ENCODE assay signal across 1 cellular context in the genomic region with DNA sequence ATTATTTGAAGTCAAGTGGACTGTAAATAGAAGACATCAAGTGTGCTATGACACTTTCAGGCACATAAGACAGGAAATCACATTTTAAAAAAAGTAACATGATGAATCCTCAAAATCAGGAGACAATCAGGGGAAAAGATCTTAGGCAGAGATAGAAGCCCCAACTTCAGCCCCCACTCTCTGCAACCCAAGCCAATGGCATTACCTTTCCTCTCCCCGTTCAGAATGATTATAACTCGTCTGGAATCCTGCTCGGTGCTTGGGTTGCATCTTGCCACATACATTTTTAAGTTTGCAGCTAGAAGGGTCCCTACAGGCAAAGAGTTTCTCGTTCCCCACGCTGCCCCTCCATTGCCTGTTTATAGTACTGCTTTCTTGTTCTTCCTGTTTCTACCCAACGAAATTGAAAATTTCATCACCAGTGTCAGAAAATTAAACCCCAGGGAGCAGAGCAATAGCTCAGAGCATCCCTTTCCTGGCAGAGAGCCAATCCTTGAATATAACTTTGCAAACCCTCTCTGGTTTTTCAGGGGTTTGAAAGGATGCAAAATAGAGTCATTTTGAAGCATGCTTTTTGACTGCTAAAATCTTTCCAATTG.
TF ChIP-seq lines count a peak whose summit lies in the region.

No MANE protein-coding gene starts in this region.

TF ChIP-seq in HEK293, 187 proteins besides CTCF, POLR2A, EP300 and RAD21 (continued from another document):
- TF ChIP-seq, protein P1, sequence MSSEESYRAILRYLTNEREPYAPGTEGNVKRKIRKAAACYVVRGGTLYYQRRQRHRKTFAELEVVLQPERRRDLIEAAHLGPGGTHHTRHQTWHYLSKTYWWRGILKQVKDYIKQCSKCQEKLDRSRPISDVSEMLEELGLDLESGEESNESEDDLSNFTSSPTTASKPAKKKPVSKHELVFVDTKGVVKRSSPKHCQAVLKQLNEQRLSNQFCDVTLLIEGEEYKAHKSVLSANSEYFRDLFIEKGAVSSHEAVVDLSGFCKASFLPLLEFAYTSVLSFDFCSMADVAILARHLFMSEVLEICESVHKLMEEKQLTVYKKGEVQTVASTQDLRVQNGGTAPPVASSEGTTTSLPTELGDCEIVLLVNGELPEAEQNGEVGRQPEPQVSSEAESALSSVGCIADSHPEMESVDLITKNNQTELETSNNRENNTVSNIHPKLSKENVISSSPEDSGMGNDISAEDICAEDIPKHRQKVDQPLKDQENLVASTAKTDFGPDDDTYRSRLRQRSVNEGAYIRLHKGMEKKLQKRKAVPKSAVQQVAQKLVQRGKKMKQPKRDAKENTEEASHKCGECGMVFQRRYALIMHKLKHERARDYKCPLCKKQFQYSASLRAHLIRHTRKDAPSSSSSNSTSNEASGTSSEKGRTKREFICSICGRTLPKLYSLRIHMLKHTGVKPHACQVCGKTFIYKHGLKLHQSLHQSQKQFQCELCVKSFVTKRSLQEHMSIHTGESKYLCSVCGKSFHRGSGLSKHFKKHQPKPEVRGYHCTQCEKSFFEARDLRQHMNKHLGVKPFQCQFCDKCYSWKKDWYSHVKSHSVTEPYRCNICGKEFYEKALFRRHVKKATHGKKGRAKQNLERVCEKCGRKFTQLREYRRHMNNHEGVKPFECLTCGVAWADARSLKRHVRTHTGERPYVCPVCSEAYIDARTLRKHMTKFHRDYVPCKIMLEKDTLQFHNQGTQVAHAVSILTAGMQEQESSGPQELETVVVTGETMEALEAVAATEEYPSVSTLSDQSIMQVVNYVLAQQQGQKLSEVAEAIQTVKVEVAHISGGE (tag by site-specific recombination; conservative IDR thresholded peaks at IDR 0.05; ENCODE audit: low read depth), result no peak
- TF ChIP-seq ZNF335 (tag by site-specific recombination; conservative IDR thresholded peaks at IDR 0.05), result 0 out of 2 replicates have a peak, but pooled peaks have one; percentile 26
